Comparison of ENCODE assay signal across 16 cellular contexts in genomic region chr13:66503890-66504289, GRCh38.
"Had no signal": no experiment of that assay in that cellular context is flagged by ENCODE, and none has a peak within 500 bp of the region (broad histone marks: within the 10 kb centered on the region; RNA-seq: fewer than 3 reads in every experiment).

No MANE protein-coding gene starts in this region.

- H3K36me3 Mint-ChIP-seq: activated CD4-positive, alpha-beta memory T cell treated with anti-CD3 and anti-CD28 coated beads for 36 hours; activated naive CD8-positive, alpha-beta T cell treated with anti-CD3 and anti-CD28 coated beads, Interleukin-2, amount 10 ng/mL, durations not matched to agents 7 days and 5 days; immature natural killer cell; T-cell had no signal

- H3K27ac ChIP-seq: ascending aorta, coronary artery, pancreas, stomach, thoracic aorta had no signal

- DNase-seq: activated CD4-positive, alpha-beta memory T cell treated with anti-CD3 and anti-CD28 coated beads for 36 hours; activated gamma-delta T cell treated with Interleukin-2 at 50 U/mL for 16 hours; activated naive CD8-positive, alpha-beta T cell treated with anti-CD3 and anti-CD28 coated beads, Interleukin-2, amount 10 ng/mL, durations not matched to agents 7 days and 5 days; activated T-cell treated with anti-CD3 and anti-CD28 coated beads, Interleukin-2, amount 50 U/mL, for 48 hours; effector CD8-positive, alpha-beta T cell; erythroblast; hippocampal formation; immature natural killer cell; pancreas; stimulated activated CD4-positive, alpha-beta T cell treated with anti-CD3 and anti-CD28 coated beads, Interleukin-15, amount 100 ng/mL, for 24 hours; stomach; T-cell; T1000 had no signal

- ATAC-seq: pancreas, T-cell had no signal

- H3K4me3 ChIP-seq: ascending aorta, coronary artery, pancreas, stomach, thoracic aorta had no signal

- H3K36me3 ChIP-seq: ascending aorta, pancreas, stomach, thoracic aorta had no signal

- H3K4me3 Mint-ChIP-seq: activated CD4-positive, alpha-beta memory T cell treated with anti-CD3 and anti-CD28 coated beads for 36 hours; activated naive CD8-positive, alpha-beta T cell treated with anti-CD3 and anti-CD28 coated beads, Interleukin-2, amount 10 ng/mL, durations not matched to agents 7 days and 5 days; immature natural killer cell; T-cell had no signal

- H3K4me1 ChIP-seq: ascending aorta, pancreas, stomach had no signal

- H3K27me3 ChIP-seq: ascending aorta, pancreas, stomach had no signal

- H3K4me1 Mint-ChIP-seq: activated naive CD8-positive, alpha-beta T cell treated with anti-CD3 and anti-CD28 coated beads, Interleukin-2, amount 10 ng/mL, durations not matched to agents 7 days and 5 days; T-cell had no signal

- H3K9me3 ChIP-seq: ascending aorta, pancreas, stomach, thoracic aorta had no signal

- H3K27ac Mint-ChIP-seq: activated CD4-positive, alpha-beta memory T cell treated with anti-CD3 and anti-CD28 coated beads for 36 hours; activated naive CD8-positive, alpha-beta T cell treated with anti-CD3 and anti-CD28 coated beads, Interleukin-2, amount 10 ng/mL, durations not matched to agents 7 days and 5 days; immature natural killer cell; T-cell had no signal

- H3K27me3 Mint-ChIP-seq: activated CD4-positive, alpha-beta memory T cell treated with anti-CD3 and anti-CD28 coated beads for 36 hours; activated naive CD8-positive, alpha-beta T cell treated with anti-CD3 and anti-CD28 coated beads, Interleukin-2, amount 10 ng/mL, durations not matched to agents 7 days and 5 days; T-cell had no signal
